ENCODE assay signal across 1 cellular context in genomic region chr12:111398530-111398929, GRCh38.
TF ChIP-seq lines count a peak whose summit lies in the region.

No MANE protein-coding gene starts in this region.

TF ChIP-seq in liver, 16 proteins besides CTCF, POLR2A, EP300 and RAD21:
- TF ChIP-seq HNF4A (conservative IDR thresholded peaks at IDR 0.05) (no peak), JUND (IDR thresholded peaks at IDR 0.05) (peak in 1 of 2 donors; percentile 20), REST (IDR thresholded peaks at IDR 0.05) (no peak), HNF4G (IDR thresholded peaks at IDR 0.05) (no peak), ATF3 (IDR thresholded peaks at IDR 0.05) (no peak), RXRA (IDR thresholded peaks at IDR 0.05) (no peak)
